Comparison of ENCODE assay signal across 21 cellular contexts in genomic region chr20:63080411-63080810, GRCh38.
"Had no signal": no experiment of that assay in that cellular context is flagged by ENCODE, and none has a peak within 500 bp of the region (broad histone marks: within the 10 kb centered on the region; RNA-seq: fewer than 3 reads in every experiment).

No MANE protein-coding gene starts in this region.

- H3K27ac Mint-ChIP-seq: activated CD4-positive, alpha-beta memory T cell treated with anti-CD3 and anti-CD28 coated beads, Interleukin-2, amount 10 ng/mL, durations not matched to agents 7 days and 5 days; activated naive CD8-positive, alpha-beta T cell treated with anti-CD3 and anti-CD28 coated beads for 36 hours; brain; nephron progenitor cell; progenitor cell of endocrine pancreas; stimulated activated memory B cell treated with anti-CD40 and anti-IgM and Interleukin-4, amounts not matched to agents 10 μg/mL and 1 μg/mL and 100 μg/mL, for 72 hours; T-cell had no signal

- H3K4me1 Mint-ChIP-seq: activated CD4-positive, alpha-beta memory T cell treated with anti-CD3 and anti-CD28 coated beads, Interleukin-2, amount 10 ng/mL, durations not matched to agents 7 days and 5 days; activated naive CD8-positive, alpha-beta T cell treated with anti-CD3 and anti-CD28 coated beads for 36 hours; brain; central memory CD8-positive, alpha-beta T cell; nephron progenitor cell; stimulated activated memory B cell treated with anti-CD40 and anti-IgM and Interleukin-4, amounts not matched to agents 10 μg/mL and 1 μg/mL and 100 μg/mL, for 72 hours; T-cell had no signal

- H3K27ac ChIP-seq: coronary artery, thyroid gland had no signal

- H3K9me3 ChIP-seq: thyroid gland had no signal

- H3K4me1 ChIP-seq: thyroid gland had no signal

- DNase-seq: activated CD4-positive, alpha-beta memory T cell treated with anti-CD3 and anti-CD28 coated beads, Interleukin-2, amount 10 ng/mL, durations not matched to agents 7 days and 5 days; activated CD4-positive, alpha-beta T cell treated with anti-CD3 and anti-CD28 coated beads for 48 hours; activated CD4-positive, CD25-positive, alpha-beta regulatory T cell; activated gamma-delta T cell treated with Interleukin-2 at 50 U/mL for 16 hours; activated naive CD8-positive, alpha-beta T cell treated with anti-CD3 and anti-CD28 coated beads for 36 hours; activated T-cell treated with anti-CD3 and anti-CD28 coated beads, Interleukin-2, amount 50 U/mL, for 48 hours; erythroblast; foreskin melanocyte; nephron progenitor cell; SHP77 treated with DMSO at 0.1 percent for 48 hours; stimulated activated CD4-positive, alpha-beta T cell treated with anti-CD3 and anti-CD28 coated beads, Interleukin-4, amount 100 ng/mL, for 4 hours; thyroid gland had no signal

- H3K4me3 Mint-ChIP-seq: activated CD4-positive, alpha-beta memory T cell treated with anti-CD3 and anti-CD28 coated beads, Interleukin-2, amount 10 ng/mL, durations not matched to agents 7 days and 5 days; activated naive CD8-positive, alpha-beta T cell treated with anti-CD3 and anti-CD28 coated beads for 36 hours; brain; central memory CD8-positive, alpha-beta T cell; nephron progenitor cell; stimulated activated memory B cell treated with anti-CD40 and anti-IgM and Interleukin-4, amounts not matched to agents 10 μg/mL and 1 μg/mL and 100 μg/mL, for 72 hours; T-cell had no signal

- H3K36me3 ChIP-seq: thyroid gland had no signal

- ATAC-seq: SK-N-SH treated with all-trans-retinoic acid at 6 μM for 48 hours; stimulated activated memory B cell treated with anti-CD40 and anti-IgM and Interleukin-4, amounts not matched to agents 10 μg/mL and 1 μg/mL and 100 μg/mL, for 72 hours; T-cell had no signal

- H3K4me2 ChIP-seq: smooth muscle cell had no signal

- H3K27me3 ChIP-seq: thyroid gland had no signal

- H3K36me3 Mint-ChIP-seq: activated naive CD8-positive, alpha-beta T cell treated with anti-CD3 and anti-CD28 coated beads for 36 hours; brain; stimulated activated memory B cell treated with anti-CD40 and anti-IgM and Interleukin-4, amounts not matched to agents 10 μg/mL and 1 μg/mL and 100 μg/mL, for 72 hours had no signal

- H3K4me3 ChIP-seq: coronary artery, lung, smooth muscle cell, thyroid gland had no signal
